13 cellular contexts compared by ENCODE assay signal in the genomic region with DNA sequence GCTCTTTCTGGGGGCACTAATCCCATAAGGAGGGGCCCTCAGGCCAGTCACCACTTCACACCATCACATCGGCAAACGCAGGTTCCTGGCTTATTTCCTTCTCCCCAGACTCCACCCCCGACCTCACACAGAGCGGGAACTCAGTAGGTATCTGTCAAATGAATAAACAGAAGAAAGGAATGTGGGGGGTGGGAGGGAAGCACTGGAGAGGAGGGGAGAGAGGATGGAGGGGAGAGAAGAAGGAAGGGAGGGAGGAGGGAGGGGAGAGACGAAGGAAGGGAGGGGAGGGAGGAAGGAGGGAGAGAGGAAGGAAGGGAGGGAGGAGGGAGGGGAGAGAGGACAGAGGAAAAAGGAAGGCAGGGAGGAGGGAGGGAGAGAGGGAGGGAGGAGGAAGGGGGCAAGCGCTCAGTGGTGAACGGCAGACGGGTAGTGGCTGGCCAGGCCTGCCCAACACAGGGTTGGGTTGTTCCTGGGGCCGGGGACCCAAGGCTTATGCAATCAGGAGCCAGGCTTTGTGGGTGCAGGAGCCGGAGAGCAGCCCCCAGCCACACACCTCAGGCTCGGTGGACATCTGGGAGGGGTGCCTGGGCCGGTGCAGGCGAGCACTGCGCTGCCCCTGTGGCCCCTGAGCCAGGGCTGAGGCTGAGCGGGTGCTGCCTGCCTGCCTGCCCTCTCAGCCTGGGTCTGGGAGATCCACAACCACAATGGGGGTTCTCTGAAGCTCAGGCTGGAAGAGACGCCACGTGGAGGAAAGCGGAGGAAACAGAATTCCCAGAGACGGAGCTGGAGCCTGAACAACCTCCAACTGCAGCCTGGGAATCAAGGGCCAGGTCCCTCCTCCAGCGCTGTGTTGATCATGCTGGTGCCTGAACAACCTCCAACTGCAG. TPM values are rescaled to one million over a fixed set of nuclear protein-coding genes. Genes with fewer than 3 reads are reported as not detected.
A peak's percentile ranks its signal among the peaks of the same experiment; 100 is the strongest.
DNase-seq lines count a peak whose midpoint lies in the region; ATAC-seq, FAIRE-seq and TF ChIP-seq lines count a peak whose summit lies in the region.
"Had no signal": no experiment of that assay in that cellular context is flagged by ENCODE, and none has a peak within 500 bp of the region (broad histone marks: within the 10 kb centered on the region; RNA-seq: fewer than 3 reads in every experiment).

No MANE protein-coding gene starts in this region.

- peak overlapping the region in 3 of 8 donors; percentile 47 to 74 (median 50) for H3K27ac Mint-ChIP-seq in CD8-positive, alpha-beta memory T cell

- H3K9me3 ChIP-seq in right cardiac atrium (ENCODE audit: control insufficient read depth, low read length) (no peaks in the 10 kb centered on the region), SK-N-MC (ENCODE audit: low read depth, low read length) (no peaks in the 10 kb centered on the region), iPS-15b (ENCODE audit: control insufficient read depth, insufficient read depth, low read length) (peaks cover 3% of the 10 kb centered on the region), prostate gland (no peaks in the 10 kb centered on the region)
- H3K9me3 ChIP-seq in CD8-positive, alpha-beta memory T cell (ENCODE audit: low read length): no peaks in the 10 kb centered on the region
- H3K9me3 ChIP-seq: upper lobe of right lung had no signal

- H3K4me3 ChIP-seq in right cardiac atrium (ENCODE audit: low read length): no peak overlapping the region
- peak overlapping the region; percentile 75 for H3K4me3 ChIP-seq in SK-N-MC
- peak overlapping the region; percentile 35 for H3K4me3 ChIP-seq in iPS-15b (ENCODE audit: low read depth, low read length)
- H3K4me3 ChIP-seq in CD8-positive, alpha-beta memory T cell (ENCODE audit: low read length): no peak overlapping the region
- no peak overlapping the region for H3K4me3 ChIP-seq in prostate gland
- H3K4me3 ChIP-seq: upper lobe of right lung had no signal

- no peaks in the 10 kb centered on the region for H3K9me3 Mint-ChIP-seq in CD8-positive, alpha-beta memory T cell

- H3K4me1 Mint-ChIP-seq in CD8-positive, alpha-beta memory T cell: peaks cover 15 to 46% (median 28%) of the 10 kb centered on the region in 3 donors

- no peak overlapping the region for H3K27ac ChIP-seq in right cardiac atrium (ENCODE audit: low read length)
- H3K27ac ChIP-seq in SK-N-MC: peak overlapping the region; percentile 82
- H3K27ac ChIP-seq in CD8-positive, alpha-beta memory T cell (ENCODE audit: low read depth, low read length): no peak overlapping the region
- no peak overlapping the region for H3K27ac ChIP-seq in prostate gland
- H3K27ac ChIP-seq: upper lobe of right lung had no signal

- H3K27me3 Mint-ChIP-seq in CD8-positive, alpha-beta memory T cell: peaks cover 0 to 8% of the 10 kb centered on the region in 2 donors

- H3K4me1 ChIP-seq in right cardiac atrium (ENCODE audit: control insufficient read depth, insufficient read depth, low read length) (no peaks in the 10 kb centered on the region), iPS-15b (ENCODE audit: control insufficient read depth, insufficient read depth, low read length) (peaks cover 4% of the 10 kb centered on the region), prostate gland (replicated peaks) (no peaks in the 10 kb centered on the region)
- H3K4me1 ChIP-seq in CD8-positive, alpha-beta memory T cell (ENCODE audit: insufficient read depth, low read length): peaks cover 46% of the 10 kb centered on the region

- CTCF ChIA-PET in CD8-positive, alpha-beta memory T cell (lab: Charles Lee): interaction anchor here (0.9 to 1.0 kb wide), 2 partner anchors 22 to 82 kb away, joined by 3 to 4 read pairs; no protein-coding TSS in a partner anchor

- no peaks in the 10 kb centered on the region for H3K36me3 Mint-ChIP-seq in CD8-positive, alpha-beta memory T cell

- H3K27me3 ChIP-seq in right cardiac atrium (ENCODE audit: control insufficient read depth, insufficient read depth) (no peaks in the 10 kb centered on the region), iPS-15b (ENCODE audit: control insufficient read depth, insufficient read depth, low read length) (peaks cover 32% of the 10 kb centered on the region), prostate gland (replicated peaks; ENCODE audit: insufficient read depth) (peaks cover 3% of the 10 kb centered on the region)
- H3K27me3 ChIP-seq in CD8-positive, alpha-beta memory T cell (ENCODE audit: insufficient read depth, low read length, poor library complexity, severe bottlenecking): no peaks in the 10 kb centered on the region
- H3K27me3 ChIP-seq: upper lobe of right lung had no signal

- H3K9ac ChIP-seq in SK-N-MC (ENCODE audit: insufficient read length) (peak overlapping the region; percentile 64), iPS-15b (ENCODE audit: low read depth, low read length) (no peak overlapping the region)

- whole genome bisulfite sequencing in right cardiac atrium: 30% methylated on average over 20 of the region's 20 CpGs
- 25% methylated on average over 19 of the region's 20 CpGs for WGBS in prostate gland

- no peak for FAIRE-seq in urothelium cell line (lab: Jason Lieb, UNC)

- ATAC-seq in right cardiac atrium (no peak), Right ventricle myocardium superior (ENCODE audit: poor library complexity) (no peak), GM19023 (IDR thresholded peaks at IDR 0.05; ENCODE audit: unreplicated experiment) (no peak)
- ATAC-seq: upper lobe of right lung had no signal

- peak overlapping the region in 3 of 7 donors; percentile 65 to 74 (median 71) for H3K4me3 Mint-ChIP-seq in CD8-positive, alpha-beta memory T cell

- H3K36me3 ChIP-seq in SK-N-MC (ENCODE audit: insufficient read depth, low read length) (no peaks in the 10 kb centered on the region), iPS-15b (ENCODE audit: control insufficient read depth, insufficient read depth, low read length) (no peaks in the 10 kb centered on the region), prostate gland (no peaks in the 10 kb centered on the region)
- no peaks in the 10 kb centered on the region for H3K36me3 ChIP-seq in CD8-positive, alpha-beta memory T cell (ENCODE audit: insufficient read depth, low read length)
- H3K36me3 ChIP-seq: upper lobe of right lung had no signal

- TF ChIP-seq POLR2A in prostate gland (IDR thresholded peaks at IDR 0.05): no peak

- POLR2A ChIA-PET in CD8-positive, alpha-beta memory T cell (lab: Charles Lee): interaction anchor here (0.9 kb wide), 1 partner anchor 51 kb away, joined by 3 read pairs; no protein-coding TSS in a partner anchor

- DNase-seq in right cardiac atrium: peak in 2 of 3 donors; percentile 20 to 23
- no peak for DNase-seq in Right ventricle myocardium superior
- DNase-seq in SK-N-MC (ENCODE audit: low read depth, low spot score): peak; percentile 55
- peak; percentile 38 for DNase-seq in urothelium cell line (ENCODE audit: low spot score)
- no peak for DNase-seq in CD8-positive, alpha-beta memory T cell
- no peak for DNase-seq in prostate gland (ENCODE audit: low spot score)
- DNase-seq: activated CD4-positive, alpha-beta T cell treated with anti-CD3 and anti-CD28 coated beads for 1 hour; glutamatergic neuron; NCI-H2081; retina; upper lobe of right lung had no signal

- intact Hi-C loops in right cardiac atrium (cut with DNase I): no loop called here
- intact Hi-C loops in Right ventricle myocardium superior (cut with DNase I): no loop called here
- intact Hi-C loops in prostate gland (cut with DNase I): no loop called here

- no peak for TF ChIP-seq CTCF in prostate gland (IDR thresholded peaks at IDR 0.05)

RNA-seq across cellular contexts. Expression of a gene that starts 52.5 kb away (rescaled TPM):
- total RNA-seq in right cardiac atrium (10 to 100 TPM; 50.4 to 65.0 (median 54.7) TPM), Right ventricle myocardium superior (58.6 TPM), prostate gland (10 to 100 TPM; 34.2 to 69.2 TPM)
- polyA plus RNA-seq in right cardiac atrium: 36.4 TPM
- 10 to 100 TPM; 58.1 to 62.1 TPM for total RNA-seq in CD8-positive, alpha-beta memory T cell
- 1.4 TPM for polyA plus RNA-seq in CD8-positive, alpha-beta memory T cell

Comparison
In these comparisons a context has a peak if more than half of its experiments do, and no peak if none do; other contexts are left out.
1. DNase-seq: peak in right cardiac atrium (2 of 3), SK-N-MC (single experiment) and urothelium cell line (single experiment); none in Right ventricle myocardium superior (single experiment), CD8-positive, alpha-beta memory T cell (0 of 5) and prostate gland (single experiment).
2. H3K4me3 ChIP-seq: peak in SK-N-MC (single experiment) and iPS-15b (single experiment); none in right cardiac atrium (single experiment), CD8-positive, alpha-beta memory T cell (single experiment) and prostate gland (0 of 2).